8 cellular contexts compared by ENCODE assay signal in genomic region chr10:72337039-72337629, GRCh38. TPM values are rescaled to one million over a fixed set of nuclear protein-coding genes. Genes with fewer than 3 reads are reported as not detected.
A peak's percentile ranks its signal among the peaks of the same experiment; 100 is the strongest.
DNase-seq lines count a peak whose midpoint lies in the region; ATAC-seq, FAIRE-seq and TF ChIP-seq lines count a peak whose summit lies in the region.

No MANE protein-coding gene starts in this region.

- peaks cover 56% of the 10 kb centered on the region for H3K4me1 Mint-ChIP-seq in CD14-positive monocyte

- TF ChIP-seq CTCF in CD14-positive monocyte (IDR thresholded peaks at IDR 0.05): peak; percentile 99
- peak; percentile 99 for TF ChIP-seq CTCF in PC-9 (conservative IDR thresholded peaks at IDR 0.05)
- peak in 2 of 3 donors; percentile 29 to 83 for TF ChIP-seq CTCF in omental fat pad (IDR thresholded peaks at IDR 0.05)

- H3K36me3 ChIP-seq in PC-9 (ENCODE audit: low read depth): peaks cover 23% of the 10 kb centered on the region

- DNase-seq in CD14-positive monocyte (ENCODE audit: low spot score) (peak; percentile 69), HPDE6-E6E7 (ENCODE audit: extremely low spot score) (peak; percentile 35), PC-9 (peak; percentile 52 to 84), frontal cortex (ENCODE audit: low spot score in 2 of 2) (peak; percentile 56 to 66), omental fat pad (ENCODE audit: low spot score) (peak; percentile 82), SHP77 treated with DMSO at 0.1 percent for 48 hours (lab: John Stamatoyannopoulos, UW) (no peak)
- peak; percentile 36 to 64 (median 46) for DNase-seq in activated naive CD4-positive, alpha-beta T cell (lab: John Stamatoyannopoulos, UW)

- peaks cover 22% of the 10 kb centered on the region for H3K4me1 ChIP-seq in PC-9 (replicated peaks; ENCODE audit: insufficient read depth)

- ATAC-seq in omental fat pad (ENCODE audit: low FRiP score) (peak; percentile 26), GM19328 (IDR thresholded peaks at IDR 0.05; ENCODE audit: unreplicated experiment) (no peak)

- no peaks in the 10 kb centered on the region for H3K27me3 ChIP-seq in PC-9 (ENCODE audit: insufficient read depth, low read depth)

- peaks cover 64 to 82% of the 10 kb centered on the region in 2 donors for H3K36me3 Mint-ChIP-seq in CD14-positive monocyte

- no peak overlapping the region for H2AFZ ChIP-seq in PC-9

- H3K4me3 ChIP-seq in PC-9: no peak overlapping the region

- H3K27me3 Mint-ChIP-seq in CD14-positive monocyte (ENCODE audit: low read depth in 3 of 3): peaks cover 0 to 1% (median 0%) of the 10 kb centered on the region in 3 donors

- CTCF ChIA-PET in PC-9 (lab: Charles Lee): interaction anchor here (0.5 to 1.2 kb wide), 5 partner anchors 114 to 523 kb away, joined by 3 to 7 read pairs (median 3); no protein-coding TSS in a partner anchor

- peaks cover 36% of the 10 kb centered on the region for H3F3A ChIP-seq in PC-9 (ENCODE audit: insufficient read depth, low read depth)

- no peaks in the 10 kb centered on the region for H4K20me1 ChIP-seq in PC-9 (ENCODE audit: insufficient read depth)

- POLR2A ChIA-PET in PC-9 (lab: Charles Lee; ENCODE audit: unreplicated experiment): interaction anchor here (0.6 to 0.7 kb wide), 2 partner anchors 64 to 388 kb away, joined by 4 read pairs; no protein-coding TSS in a partner anchor

- intact Hi-C loops in CD14-positive monocyte (cut with micrococcal nuclease) (loop anchor here (2.0 to 10.0 kb wide), 5 partner anchors 40 to 202 kb away; partner anchors contain the start of genes ANAPC16 (in 1 of the 2) and ASCC1 (in 1 of the 2)), PC-9 (cut with micrococcal nuclease; ENCODE audit: unreplicated experiment) (loop anchor here (1.0 to 10.0 kb wide), 4 partner anchors 211 to 1022 kb away; partner anchors contain the start of gene SLC29A3)

- H3K9me3 ChIP-seq in PC-9 (ENCODE audit: insufficient read depth, low read depth): no peaks in the 10 kb centered on the region; the same call in 1 of the 2 replicates

- H3K27ac ChIP-seq in PC-9: no peak overlapping the region

- H3K9me3 Mint-ChIP-seq in CD14-positive monocyte: no peaks in the 10 kb centered on the region

- H3K4me2 ChIP-seq in PC-9: peak overlapping the region; percentile 34

- H3K4me3 Mint-ChIP-seq in CD14-positive monocyte: no peak overlapping the region

- no peak for FAIRE-seq in frontal cortex (lab: Jason Lieb, UNC)

- H3K27ac Mint-ChIP-seq in CD14-positive monocyte: peak overlapping the region in 5 of 7 donors; percentile 15 to 78 (median 32)

- no peaks in the 10 kb centered on the region for H3K9me2 ChIP-seq in PC-9 (ENCODE audit: insufficient read depth)

- H3K79me2 ChIP-seq in PC-9 (ENCODE audit: low read depth): no peaks in the 10 kb centered on the region

- no TSS peak for BruUV-seq in PC-9 (replicated peaks; lab: Mats Ljungman, UMichigan)

RNA-seq across cellular contexts. Expression of gene DNAJB12, which starts 17.6 kb away (rescaled TPM):
- polyA plus RNA-seq in CD14-positive monocyte: 10 to 100 TPM; 26.5 to 37.9 TPM
- total RNA-seq in PC-9 (2021) (37.0 and 46.9 TPM in 2 replicates), frontal cortex (14.3 TPM), omental fat pad (10 to 100 TPM; 35.0 to 41.1 (median 36.5) TPM)
